Comparison of ENCODE assay signal across 12 cellular contexts in the genomic region with DNA sequence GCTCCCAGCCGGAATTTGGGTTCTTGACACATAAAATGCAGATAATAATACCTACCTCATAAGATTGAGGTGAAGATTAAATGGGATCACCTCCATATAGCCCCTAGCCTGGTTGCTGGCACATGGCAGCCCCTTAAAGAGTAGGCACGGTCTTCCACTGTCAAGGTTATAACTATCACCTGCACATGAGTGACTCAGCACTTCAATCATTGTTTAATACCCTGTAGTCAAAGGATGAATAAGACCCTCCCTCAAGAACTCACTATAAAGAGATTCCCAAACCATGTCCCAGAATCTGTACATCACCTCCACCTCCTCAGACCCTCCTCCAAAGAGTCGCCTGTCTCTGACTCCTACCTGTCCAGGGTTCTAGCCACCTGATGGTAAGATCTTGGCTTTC. TPM values are rescaled to one million over a fixed set of nuclear protein-coding genes. Genes with fewer than 3 reads are reported as not detected.
DNase-seq lines count a peak whose midpoint lies in the region; ATAC-seq and TF ChIP-seq lines count a peak whose summit lies in the region.
"Had no signal": no experiment of that assay in that cellular context is flagged by ENCODE, and none has a peak within 500 bp of the region (broad histone marks: within the 10 kb centered on the region; RNA-seq: fewer than 3 reads in every experiment).

No MANE protein-coding gene starts in this region.

- CTCF ChIA-PET in CD4-positive, alpha-beta T cell (lab: Charles Lee), result interaction anchor here (1.2 to 4.0 kb wide), 4 partner anchors 11 to 117 kb away, joined by 4 to 41 read pairs (median 10); no protein-coding TSS in a partner anchor
- CTCF ChIA-PET in activated B cell treated with CpG ODN at 0.5 μM for 24 hours (lab: Charles Lee), result interaction anchor here (1.2 to 3.3 kb wide), 2 partner anchors 11 to 20 kb away, joined by 4 to 29 read pairs; no protein-coding TSS in a partner anchor

- no peak for DNase-seq in CD4-positive, alpha-beta T cell
- DNase-seq in activated B cell treated with CpG ODN at 0.5 μM for 24 hours, result no peak
- DNase-seq in osteocyte (ENCODE audit: extremely low spot score, unreplicated experiment), result no peak
- DNase-seq in NK-92 treated with Interleukin-12 subunit alpha and Interleukin-12 subunit beta, amount 100 ng/mL, for 24 hours (lab: John Stamatoyannopoulos, UW), result no peak
- no peak for DNase-seq in GM13977 (ENCODE audit: low spot score)
- no peak for DNase-seq in mesendoderm
- DNase-seq: cortex of kidney, MV-4-11, NCI-H446 treated with DMSO at 0.1 percent for 48 hours had no signal

- H3K27me3 Mint-ChIP-seq in CD4-positive, alpha-beta T cell, result peaks cover 9% of the 10 kb centered on the region
- H3K27me3 Mint-ChIP-seq in activated B cell treated with CpG ODN at 0.5 μM for 24 hours (peaks cover 1% of the 10 kb centered on the region), osteocyte (ENCODE audit: unreplicated experiment) (no peaks in the 10 kb centered on the region)

- no peaks in the 10 kb centered on the region for H3K36me3 ChIP-seq in mesendoderm (ENCODE audit: control insufficient read depth, insufficient read depth, low read length)

- POLR2A ChIA-PET in CD4-positive, alpha-beta T cell (lab: Charles Lee), result interaction anchor here (1.3 to 2.3 kb wide), 3 partner anchors 8 to 105 kb away, joined by 5 to 22 read pairs (median 8); a partner anchor contains a TSS
- POLR2A ChIA-PET in activated B cell treated with CpG ODN at 0.5 μM for 24 hours (lab: Charles Lee), result interaction anchor here (2.3 to 3.8 kb wide), 3 partner anchors 8 to 19 kb away, joined by 22 to 61 read pairs (median 30); a partner anchor contains a TSS

- peaks cover 28% of the 10 kb centered on the region for H3K4me1 ChIP-seq in mesendoderm (ENCODE audit: control insufficient read depth, low read depth, low read length)

- H3K4me1 Mint-ChIP-seq in CD4-positive, alpha-beta T cell (ENCODE audit: low read depth), result peaks cover 41% of the 10 kb centered on the region
- H3K4me1 Mint-ChIP-seq in activated B cell treated with CpG ODN at 0.5 μM for 24 hours (peaks cover 64% of the 10 kb centered on the region), osteocyte (ENCODE audit: unreplicated experiment) (peaks cover 73% of the 10 kb centered on the region)

- H3K36me3 Mint-ChIP-seq in CD4-positive, alpha-beta T cell (ENCODE audit: low read depth), result peaks cover 4% of the 10 kb centered on the region
- no peaks in the 10 kb centered on the region for H3K36me3 Mint-ChIP-seq in activated B cell treated with CpG ODN at 0.5 μM for 24 hours (ENCODE audit: low read depth)
- no peaks in the 10 kb centered on the region for H3K36me3 Mint-ChIP-seq in osteocyte (ENCODE audit: unreplicated experiment)

- no peak overlapping the region for H4K5ac ChIP-seq in mesendoderm (ENCODE audit: low read length)

- H3K27ac Mint-ChIP-seq in CD4-positive, alpha-beta T cell, result peak overlapping the region; percentile 94
- peak overlapping the region; percentile 61 for H3K27ac Mint-ChIP-seq in activated B cell treated with CpG ODN at 0.5 μM for 24 hours
- peak overlapping the region; percentile 99 for H3K27ac Mint-ChIP-seq in osteocyte (ENCODE audit: unreplicated experiment)

- H3K4me2 ChIP-seq in mesendoderm (ENCODE audit: low read length), result no peak overlapping the region

- no CpG with 5 or more reads among the region's 3 CpGs for WGBS in mesendoderm (ENCODE audit: extremely low coverage, insufficient coverage, low lambda C conversion rate)

- no peak for ATAC-seq in CD4-positive, alpha-beta T cell (ENCODE audit: poor library complexity)
- no peak for ATAC-seq in activated B cell treated with CpG ODN at 0.5 μM for 24 hours (ENCODE audit: low read depth)
- ATAC-seq: left lobe of liver had no signal

- H3K23ac ChIP-seq in mesendoderm (ENCODE audit: low read length), result no peak overlapping the region

- no peak overlapping the region for H3K56ac ChIP-seq in mesendoderm (ENCODE audit: low read length)

- no peak overlapping the region for H3K27ac ChIP-seq in CD4-positive, alpha-beta T cell (ENCODE audit: low read depth, low read length)
- no peak overlapping the region for H3K27ac ChIP-seq in mesendoderm (ENCODE audit: low read depth, low read length)

- no peaks in the 10 kb centered on the region for H3K79me2 ChIP-seq in mesendoderm (ENCODE audit: control insufficient read depth, insufficient read depth, low read length)
- H3K79me2 ChIP-seq: parathyroid adenoma had no signal

- H3K4ac ChIP-seq in mesendoderm (ENCODE audit: low read depth, low read length), result no peak overlapping the region

- H4K8ac ChIP-seq in mesendoderm (ENCODE audit: low read depth, low read length), result no peak overlapping the region

- H3K79me1 ChIP-seq in mesendoderm (ENCODE audit: low read length), result no peaks in the 10 kb centered on the region

- no peak overlapping the region for H3K18ac ChIP-seq in mesendoderm (ENCODE audit: low read length)

- H3K4me3 ChIP-seq in mesendoderm (ENCODE audit: low read length), result no peak overlapping the region

- no peak overlapping the region for H2AK5ac ChIP-seq in mesendoderm (ENCODE audit: low read length)

- intact Hi-C loops in CD4-positive, alpha-beta T cell (cut with DNase I, micrococcal nuclease), result no loop called here
- intact Hi-C loops in activated B cell treated with CpG ODN at 0.5 μM for 24 hours (cut with micrococcal nuclease), result no loop called here

- no peak for TF ChIP-seq CTCF in CD4-positive, alpha-beta T cell (IDR thresholded peaks at IDR 0.05)
- TF ChIP-seq CTCF in activated B cell treated with CpG ODN at 0.5 μM for 24 hours (IDR thresholded peaks at IDR 0.05) (no peak), osteocyte (IDR thresholded peaks at IDR 0.05) (no peak), GM13977 (IDR thresholded peaks at IDR 0.05; ENCODE audit: extremely low read depth, insufficient read depth, missing control alignments) (no peak)

- no peak overlapping the region for H3K9ac ChIP-seq in mesendoderm (ENCODE audit: low read length)
- H3K9ac ChIP-seq: parathyroid adenoma had no signal

- no peak overlapping the region for H2BK15ac ChIP-seq in mesendoderm (replicated peaks; ENCODE audit: low read depth)

- H3K9me3 ChIP-seq in CD4-positive, alpha-beta T cell (ENCODE audit: control insufficient read depth, low read length), result no peaks in the 10 kb centered on the region

- in situ Hi-C loops in GM13977 (cut with MboI; ENCODE audit: low pct_unique_long_range_greater_than_20kb, low sequenced_read_pairs, unreplicated experiment), result no loop called here

- no peak overlapping the region for H2BK120ac ChIP-seq in mesendoderm (ENCODE audit: low read depth, low read length)

- no peak overlapping the region for H3K4me3 Mint-ChIP-seq in CD4-positive, alpha-beta T cell
- H3K4me3 Mint-ChIP-seq in activated B cell treated with CpG ODN at 0.5 μM for 24 hours (no peak overlapping the region), osteocyte (ENCODE audit: unreplicated experiment) (no peak overlapping the region)

- no peak overlapping the region for H2BK5ac ChIP-seq in mesendoderm (ENCODE audit: low read length)

- H3K27me3 ChIP-seq in CD4-positive, alpha-beta T cell (ENCODE audit: control insufficient read depth, insufficient read depth, low read length), result no peaks in the 10 kb centered on the region
- no peaks in the 10 kb centered on the region for H3K27me3 ChIP-seq in mesendoderm (ENCODE audit: insufficient read depth, low read length, poor library complexity)

- no peaks in the 10 kb centered on the region for H3K9me3 Mint-ChIP-seq in CD4-positive, alpha-beta T cell
- H3K9me3 Mint-ChIP-seq in activated B cell treated with CpG ODN at 0.5 μM for 24 hours (no peaks in the 10 kb centered on the region), osteocyte (ENCODE audit: unreplicated experiment) (no peaks in the 10 kb centered on the region)

RNA-seq across cellular contexts. Expression of a gene that starts 6.5 kb away (rescaled TPM):
- 100 to 1,000 TPM; 435 to 455 TPM for total RNA-seq in CD4-positive, alpha-beta T cell
- 40.4 and 47.5 TPM in 2 replicates for total RNA-seq in activated B cell treated with CpG ODN at 0.5 μM for 24 hours
- 733 and 792 TPM in 2 replicates for total RNA-seq in osteocyte
- 59.4 TPM for polyA plus RNA-seq in mesendoderm (2013, experiment 1 of 2)
- 59.0 TPM for polyA plus RNA-seq in mesendoderm (2013, experiment 2 of 2)

RNA-seq across cellular contexts. Expression of a gene that starts 25.8 kb away (rescaled TPM):
- total RNA-seq in CD4-positive, alpha-beta T cell, result under 1 TPM; 0.27 to 0.36 TPM
- total RNA-seq in activated B cell treated with CpG ODN at 0.5 μM for 24 hours (0.39 and 0.47 TPM in 2 replicates), osteocyte (19.8 and 20.7 TPM in 2 replicates)
- polyA plus RNA-seq in mesendoderm (2013, experiment 1 of 2), result 44.2 TPM
- polyA plus RNA-seq in mesendoderm (2013, experiment 2 of 2), result 43.0 TPM

RNA-seq across cellular contexts. Expression of a gene that starts 45.3 kb away (rescaled TPM):
- 10 to 100 TPM in 1 of 2 experiments, 1 to 10 TPM in 1; 9.4 to 10.1 TPM for total RNA-seq in CD4-positive, alpha-beta T cell
- total RNA-seq in activated B cell treated with CpG ODN at 0.5 μM for 24 hours (7.0 and 7.4 TPM in 2 replicates), osteocyte (1.6 and 1.8 TPM in 2 replicates)
- 1.3 TPM for polyA plus RNA-seq in mesendoderm (2013, experiment 1 of 2)
- 1.1 TPM for polyA plus RNA-seq in mesendoderm (2013, experiment 2 of 2)

RNA-seq across cellular contexts. Expression of a gene that starts 47.1 kb away (rescaled TPM):
- total RNA-seq in CD4-positive, alpha-beta T cell, result 1 to 10 TPM in 1 of 2 experiments, under 1 TPM in 1; 0.58 to 1.3 TPM
- 0.32 and 0.38 TPM in 2 replicates for total RNA-seq in activated B cell treated with CpG ODN at 0.5 μM for 24 hours
- total RNA-seq in osteocyte, result not detected in 2 replicates
- polyA plus RNA-seq in mesendoderm (2013, experiment 1 of 2), result 49.9 TPM
- 48.3 TPM for polyA plus RNA-seq in mesendoderm (2013, experiment 2 of 2)
- total RNA-seq: SK-MEL-5 had no signal

RNA-seq across cellular contexts. Expression of a gene that starts 53.5 kb away (rescaled TPM):
- 1 to 10 TPM; 7.0 to 8.7 TPM for total RNA-seq in CD4-positive, alpha-beta T cell
- total RNA-seq in activated B cell treated with CpG ODN at 0.5 μM for 24 hours (45.9 and 48.0 TPM in 2 replicates), osteocyte (56.2 and 59.9 TPM in 2 replicates)
- 58.6 TPM for polyA plus RNA-seq in mesendoderm (2013, experiment 1 of 2)
- polyA plus RNA-seq in mesendoderm (2013, experiment 2 of 2), result 51.9 TPM

Comparison
In these comparisons a context has a peak if more than half of its experiments do, and no peak if none do; other contexts are left out.
1. RNA of a gene that starts 25.8 kb away (total RNA-seq): 19.8 to 20.7 TPM in osteocyte; 0.39 to 0.47 TPM in activated B cell treated with CpG ODN at 0.5 μM for 24 hours and 0.27 to 0.36 TPM in CD4-positive, alpha-beta T cell; every median in the first group is over 10 times any median in the second.
2. Peak in every context shown above with its lines, with median percentiles within 50 percentile points of each other: H3K27ac Mint-ChIP-seq.